Comparison of ENCODE assay signal across 14 cellular contexts in the genomic region with DNA sequence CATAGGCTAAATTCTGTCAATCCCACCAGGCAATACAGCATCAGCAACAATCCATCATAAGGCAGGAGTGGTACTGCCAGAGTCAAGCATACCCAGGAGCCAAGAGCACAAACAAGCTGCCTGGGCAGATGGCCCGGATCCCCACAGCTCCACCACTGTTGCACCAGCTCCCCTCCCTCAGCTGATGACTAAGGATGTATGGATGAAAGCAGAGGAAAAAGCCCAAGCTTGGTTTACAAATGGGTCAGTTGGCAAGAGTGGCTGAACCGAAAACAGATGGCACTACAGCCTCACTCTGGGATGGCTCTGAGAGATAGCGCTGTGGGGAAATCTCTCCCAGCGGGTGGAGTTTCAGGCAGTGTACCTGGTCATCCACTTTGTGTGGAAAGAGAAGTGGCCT.
"Had no signal": no experiment of that assay in that cellular context is flagged by ENCODE, and none has a peak within 500 bp of the region (broad histone marks: within the 10 kb centered on the region; RNA-seq: fewer than 3 reads in every experiment).

No MANE protein-coding gene starts in this region.

- H3K4me1 ChIP-seq: adrenal gland, heart right ventricle, transverse colon had no signal

- H3K9me3 ChIP-seq: adrenal gland, heart right ventricle, transverse colon had no signal

- H3K27me3 ChIP-seq: adrenal gland, heart right ventricle, transverse colon had no signal

- DNase-seq: activated CD4-positive, alpha-beta T cell treated with anti-CD3 and anti-CD28 coated beads, Interleukin-2, amount 50 U/mL, for 4 hours; activated naive CD4-positive, alpha-beta T cell treated with anti-CD3 and anti-CD28 coated beads, Interleukin-2, amount 50 U/mL, for 16 hours; activated T-cell treated with anti-CD3 and anti-CD28 coated beads, Interleukin-2, amount 50 U/mL, for 1 hour; adrenal gland; central memory CD4-positive, alpha-beta T cell; dermis blood vessel endothelial cell; endodermal cell; foreskin melanocyte; heart right ventricle; islet precursor cell; left ventricle myocardium superior; mesenchymal stem cell; retina; transverse colon had no signal

- H3K27ac ChIP-seq: adrenal gland, heart right ventricle, transverse colon had no signal

- H3K4me3 ChIP-seq: adrenal gland, heart right ventricle, transverse colon had no signal
